ENCODE assay signal across 1 cellular context in the genomic region with DNA sequence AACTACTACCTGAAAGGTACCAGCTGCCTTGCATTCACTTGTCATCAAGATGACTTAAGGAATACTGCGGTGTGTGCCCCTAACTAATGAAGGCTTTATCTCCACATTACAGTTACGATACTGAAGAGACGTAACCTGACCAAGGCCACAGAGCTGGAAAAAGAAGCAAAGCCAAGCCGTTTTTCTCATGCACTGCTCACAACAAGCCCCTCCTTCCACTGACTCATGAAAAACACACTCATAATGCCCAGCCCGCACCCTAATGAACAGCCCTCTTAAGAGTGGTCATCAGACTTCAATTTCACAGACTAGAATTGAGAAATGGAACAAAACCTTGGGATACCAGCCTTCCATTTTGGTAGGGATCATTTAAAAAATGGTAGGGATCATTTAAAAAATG.
TF ChIP-seq lines count a peak whose summit lies in the region.

No MANE protein-coding gene starts in this region.

TF ChIP-seq in endothelial cell of umbilical vein, 7 proteins besides CTCF, POLR2A, EP300 and RAD21:
- TF ChIP-seq EZH2 (IDR thresholded peaks at IDR 0.05; ENCODE audit: borderline replicate concordance, low read depth, low read length, severe bottlenecking) = no peak
- TF ChIP-seq, protein P1, sequence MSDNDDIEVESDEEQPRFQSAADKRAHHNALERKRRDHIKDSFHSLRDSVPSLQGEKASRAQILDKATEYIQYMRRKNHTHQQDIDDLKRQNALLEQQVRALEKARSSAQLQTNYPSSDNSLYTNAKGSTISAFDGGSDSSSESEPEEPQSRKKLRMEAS (IDR thresholded peaks at IDR 0.05; ENCODE audit: insufficient read depth, insufficient read length) = no peak
- TF ChIP-seq MYC (IDR thresholded peaks at IDR 0.05; ENCODE audit: low read depth, low read length) = no peak
- no peak for TF ChIP-seq FOS (IDR thresholded peaks at IDR 0.05; ENCODE audit: borderline replicate concordance, insufficient read depth, low read length)
- no peak for TF ChIP-seq POLR2AphosphoS5 (IDR thresholded peaks at IDR 0.05; ENCODE audit: insufficient read depth, low read depth, low read length)
- TF ChIP-seq GATA2 (IDR thresholded peaks at IDR 0.05; ENCODE audit: insufficient read depth, insufficient read length, low read depth, low read length) = no peak
